ENCODE assay signal across 8 cellular contexts in the genomic region with DNA sequence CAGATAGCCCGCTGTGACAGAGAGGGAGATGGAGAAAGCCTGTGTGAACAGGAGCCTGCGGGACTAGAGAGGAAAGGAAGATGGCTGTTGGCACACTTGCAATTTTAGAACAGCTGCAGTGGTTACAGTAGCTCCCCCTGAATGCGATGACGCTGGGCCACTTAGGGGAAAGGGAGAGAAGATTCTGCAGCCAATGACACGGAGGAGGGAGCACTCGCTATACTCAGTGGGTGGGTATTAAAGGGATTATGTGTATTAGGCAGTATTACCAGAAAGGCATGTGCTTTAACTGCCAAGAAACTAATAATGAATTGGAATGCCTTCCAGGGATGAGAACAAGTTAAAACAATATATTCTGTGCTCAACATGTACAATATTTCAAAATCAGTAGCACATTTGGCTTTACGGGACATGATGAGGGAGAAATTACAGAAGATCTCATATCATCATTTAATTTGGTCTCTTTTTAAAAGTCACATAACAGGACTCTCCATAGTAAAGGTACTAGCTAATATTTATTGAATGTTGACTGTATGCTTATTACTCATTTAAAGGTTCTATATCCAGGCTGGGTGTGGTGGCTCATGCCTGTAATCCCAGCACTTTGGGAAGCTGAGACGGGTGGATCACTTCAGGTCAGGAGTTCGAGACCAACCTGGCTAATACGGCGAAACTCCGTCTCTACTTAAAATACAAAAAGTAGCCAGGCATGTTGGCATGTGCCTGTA. TPM values are rescaled to one million over a fixed set of nuclear protein-coding genes. Genes with fewer than 3 reads are reported as not detected.
DNase-seq lines count a peak whose midpoint lies in the region; ATAC-seq, FAIRE-seq and TF ChIP-seq lines count a peak whose summit lies in the region.

No MANE protein-coding gene starts in this region.

- TF ChIP-seq CTCF in HEK293 (tag by site-specific recombination; IDR thresholded peaks at IDR 0.05) (no peak), PC-3 (conservative IDR thresholded peaks at IDR 0.05; ENCODE audit: low read depth, low read length) (no peak), fibroblast of villous mesenchyme (IDR thresholded peaks at IDR 0.05; ENCODE audit: insufficient read depth, low read depth, low read length) (no peak)

- no peaks in the 10 kb centered on the region for H3K9me3 ChIP-seq in HEK293 (ENCODE audit: control insufficient read depth, insufficient read depth, low read depth, low read length)
- H3K9me3 ChIP-seq in PC-3 (ENCODE audit: low read length): no peaks in the 10 kb centered on the region
- H3K9me3 ChIP-seq in effector memory CD4-positive, alpha-beta T cell (ENCODE audit: control insufficient read depth, low read length): no peaks in the 10 kb centered on the region
- H3K9me3 ChIP-seq in small intestine (ENCODE audit: control insufficient read depth, low read depth): no peaks in the 10 kb centered on the region

- H3K4me3 ChIP-seq in HEK293 (ENCODE audit: low read depth, low read length) (no peak overlapping the region), PC-3 (ENCODE audit: low read length) (no peak overlapping the region), fibroblast of villous mesenchyme (ENCODE audit: low read depth, low read length) (no peak overlapping the region), skin epidermis (no peak overlapping the region), small intestine (ENCODE audit: low read depth in 1 of 2, low read length in 2 of 2) (no peak overlapping the region)
- no peak overlapping the region for H3K4me3 ChIP-seq in effector memory CD4-positive, alpha-beta T cell (ENCODE audit: insufficient read depth, low read depth, low read length, poor library complexity, severe bottlenecking)

- peak overlapping the region; percentile 18; the same call in 1 of the 2 replicates for H3K4me2 ChIP-seq in PC-3 (ENCODE audit: low read length)

- no peaks in the 10 kb centered on the region for H4K20me1 ChIP-seq in PC-3 (ENCODE audit: low read length)

- no peaks in the 10 kb centered on the region for H3K79me2 ChIP-seq in PC-3 (ENCODE audit: low read length)

- ATAC-seq in PC-3: peak; percentile 55

- CTCF ChIA-PET in HEK293 (lab: Yijun Ruan, JAX): interaction anchor here (0.5 to 0.6 kb wide), 2 partner anchors 62 to 106 kb away, joined by 3 to 4 read pairs; no protein-coding TSS in a partner anchor
- CTCF ChIA-PET in PC-3 (lab: Charles Lee): no interaction called here

- H3F3A ChIP-seq in PC-3 (ENCODE audit: low read length, unreplicated experiment): no peaks in the 10 kb centered on the region

- DNase-seq in PC-3 (peak; percentile 29), fibroblast of villous mesenchyme (ENCODE audit: low read depth) (peak; percentile 98), erythroblast (lab: John Stamatoyannopoulos, UW) (no peak), GF-D8 (lab: John Stamatoyannopoulos, UW) (no peak), small intestine (no peak)
- no peak for DNase-seq in effector memory CD4-positive, alpha-beta T cell

- POLR2A ChIA-PET in HEK293 (lab: Yijun Ruan, JAX) (no interaction called here), PC-3 (lab: Charles Lee; ENCODE audit: unreplicated experiment) (no interaction called here)

- no peaks in the 10 kb centered on the region for H3K27me3 ChIP-seq in PC-3 (ENCODE audit: low read length)
- no peaks in the 10 kb centered on the region for H3K27me3 ChIP-seq in effector memory CD4-positive, alpha-beta T cell (replicated peaks; ENCODE audit: control insufficient read depth, insufficient read depth, low read length, poor library complexity, severe bottlenecking)
- no peaks in the 10 kb centered on the region for H3K27me3 ChIP-seq in small intestine (ENCODE audit: control insufficient read depth in 2 of 2, insufficient read depth in 2 of 2, low read length in 2 of 2)

- 61 to 87% (median 85%) methylated on average over 12 of the region's 12 CpGs for WGBS in small intestine, 3 donors

- peak overlapping the region; percentile 60 for H2AFZ ChIP-seq in PC-3 (ENCODE audit: low read length)

- FAIRE-seq in small intestine (lab: Jason Lieb, UNC): no peak

- H3K27ac ChIP-seq in HEK293 (ENCODE audit: extremely low read depth, low read depth, low read length): no peak overlapping the region
- no peak overlapping the region for H3K27ac ChIP-seq in PC-3 (ENCODE audit: low read length)
- peak overlapping the region in 12 of 21 experiments; percentile 21 to 69 (median 47) for H3K27ac ChIP-seq in skin epidermis
- H3K27ac ChIP-seq in effector memory CD4-positive, alpha-beta T cell (ENCODE audit: insufficient read depth, low read length, poor library complexity, severe bottlenecking): no peak overlapping the region
- no peak overlapping the region for H3K27ac ChIP-seq in small intestine (ENCODE audit: low read depth in 1 of 2, low read length in 1 of 2)

- no peaks in the 10 kb centered on the region for H3K4me1 ChIP-seq in HEK293 (ENCODE audit: control insufficient read depth, insufficient read depth, low read length)
- H3K4me1 ChIP-seq in PC-3 (ENCODE audit: insufficient read depth, low read length): no peaks in the 10 kb centered on the region
- H3K4me1 ChIP-seq in effector memory CD4-positive, alpha-beta T cell (ENCODE audit: control insufficient read depth, insufficient read depth, low read length, poor library complexity, severe bottlenecking): peaks cover 17% of the 10 kb centered on the region
- H3K4me1 ChIP-seq in small intestine (ENCODE audit: control insufficient read depth in 2 of 2, insufficient read depth in 1 of 2, low read depth in 1 of 2, low read length in 1 of 2): peaks cover 6 to 9% of the 10 kb centered on the region in 2 donors

- no peaks in the 10 kb centered on the region for H3K9me2 ChIP-seq in PC-3 (replicated peaks; ENCODE audit: low read length)

- intact Hi-C loops in PC-3 (cut with micrococcal nuclease): no loop called here

- H3K36me3 ChIP-seq in HEK293 (ENCODE audit: control insufficient read depth in 2 of 2, insufficient read depth in 1 of 2, low read length in 2 of 2) (no peaks in the 10 kb centered on the region), PC-3 (ENCODE audit: low read depth, low read length) (no peaks in the 10 kb centered on the region), small intestine (ENCODE audit: control insufficient read depth in 2 of 2, insufficient read depth in 2 of 2, low read length in 2 of 2) (no peaks in the 10 kb centered on the region)
- H3K36me3 ChIP-seq in effector memory CD4-positive, alpha-beta T cell (ENCODE audit: control insufficient read depth, insufficient read depth, low read length): no peaks in the 10 kb centered on the region

- no peak for TF ChIP-seq POLR2A in erythroblast (IDR thresholded peaks at IDR 0.05; ENCODE audit: low read length)

- BruUV-seq in PC-3 (replicated peaks; lab: Mats Ljungman, UMichigan): no TSS peak

- no peak overlapping the region for H3K9ac ChIP-seq in PC-3 (ENCODE audit: low read length)

TF ChIP-seq in HEK293, 187 proteins besides CTCF, POLR2A, EP300 and RAD21:
- TF ChIP-seq ZEB2 (tag by site-specific recombination; IDR thresholded peaks at IDR 0.05) (no peak), OSR2 (tag by site-specific recombination; IDR thresholded peaks at IDR 0.05) (peak; percentile 51; the same call in 1 of the 2 replicates), ZNF341 (tag by site-specific recombination; IDR thresholded peaks at IDR 0.05; ENCODE audit: low read depth) (0 out of 2 replicates have a peak, but pooled peaks have one; percentile 27)
- TF ChIP-seq, protein P1, sequence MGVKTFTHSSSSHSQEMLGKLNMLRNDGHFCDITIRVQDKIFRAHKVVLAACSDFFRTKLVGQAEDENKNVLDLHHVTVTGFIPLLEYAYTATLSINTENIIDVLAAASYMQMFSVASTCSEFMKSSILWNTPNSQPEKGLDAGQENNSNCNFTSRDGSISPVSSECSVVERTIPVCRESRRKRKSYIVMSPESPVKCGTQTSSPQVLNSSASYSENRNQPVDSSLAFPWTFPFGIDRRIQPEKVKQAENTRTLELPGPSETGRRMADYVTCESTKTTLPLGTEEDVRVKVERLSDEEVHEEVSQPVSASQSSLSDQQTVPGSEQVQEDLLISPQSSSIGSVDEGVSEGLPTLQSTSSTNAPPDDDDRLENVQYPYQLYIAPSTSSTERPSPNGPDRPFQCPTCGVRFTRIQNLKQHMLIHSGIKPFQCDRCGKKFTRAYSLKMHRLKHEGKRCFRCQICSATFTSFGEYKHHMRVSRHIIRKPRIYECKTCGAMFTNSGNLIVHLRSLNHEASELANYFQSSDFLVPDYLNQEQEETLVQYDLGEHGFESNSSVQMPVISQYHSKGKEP (tag by site-specific recombination; IDR thresholded peaks at IDR 0.05): peak; percentile 44; the same call in 1 of the 2 replicates

RNA-seq across cellular contexts. Expression of gene FOS, which starts 35.9 kb away (rescaled TPM):
- total RNA-seq in PC-3 (2014; rRNA removed) (99.2 and 103 TPM in 2 replicates), fibroblast of villous mesenchyme (108 and 122 TPM in 2 replicates)
- polyA plus RNA-seq in small intestine: 100 to 1,000 TPM in 2 of 3 donors, 10 to 100 TPM in 1; 71.6 to 344 (median 136) TPM

Comparison
In these comparisons a context has a peak if more than half of its experiments do, and no peak if none do; other contexts are left out.
1. H3K27ac ChIP-seq: peak in skin epidermis (12 of 21); none in HEK293 (single experiment), PC-3 (single experiment), effector memory CD4-positive, alpha-beta T cell (single experiment) and small intestine (0 of 2).
2. DNase-seq: peak in PC-3 (single experiment) and fibroblast of villous mesenchyme (single experiment); none in effector memory CD4-positive, alpha-beta T cell (0 of 3), erythroblast (0 of 2), GF-D8 (single experiment) and small intestine (single experiment).